Comparison of ENCODE assay signal across 23 cellular contexts in the genomic region with DNA sequence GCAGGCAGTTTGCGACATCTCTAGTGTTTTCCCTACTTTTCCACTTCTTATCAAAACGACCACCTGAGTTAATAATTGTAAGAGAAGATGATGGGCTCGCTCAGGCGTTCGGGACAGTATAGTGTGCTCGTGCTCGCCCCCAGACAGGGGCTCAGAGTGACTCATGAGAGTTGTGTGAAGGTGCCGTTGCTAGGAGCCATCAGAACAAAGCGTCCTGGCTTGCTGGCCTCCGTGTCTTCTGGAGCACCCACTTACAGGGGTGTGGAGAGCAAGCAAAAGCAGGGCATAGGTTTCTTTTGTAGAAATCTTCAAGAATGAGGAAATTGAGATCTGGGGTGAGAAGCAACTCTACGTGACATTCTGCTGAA.
DNase-seq lines count a peak whose midpoint lies in the region; ATAC-seq and TF ChIP-seq lines count a peak whose summit lies in the region.
"Had no signal": no experiment of that assay in that cellular context is flagged by ENCODE, and none has a peak within 500 bp of the region (broad histone marks: within the 10 kb centered on the region; RNA-seq: fewer than 3 reads in every experiment).

No MANE protein-coding gene starts in this region.

- H3K4me1 Mint-ChIP-seq in activated CD8-positive, alpha-beta memory T cell treated with anti-CD3 and anti-CD28 coated beads, Interleukin-2, amount 10 ng/mL, durations not matched to agents 7 days and 5 days: peaks cover 24% of the 10 kb centered on the region
- H3K4me1 Mint-ChIP-seq in activated naive CD4-positive, alpha-beta T cell treated with anti-CD3 and anti-CD28 coated beads for 36 hours (ENCODE audit: low read depth): no peaks in the 10 kb centered on the region

- no peak for TF ChIP-seq CTCF in upper lobe of right lung (IDR thresholded peaks at IDR 0.05)

- no peaks in the 10 kb centered on the region for H3K36me3 ChIP-seq in upper lobe of right lung
- H3K36me3 ChIP-seq: breast epithelium, neural progenitor cell, tibial artery had no signal

- H3K27ac ChIP-seq in upper lobe of right lung: no peak overlapping the region
- H3K27ac ChIP-seq: breast epithelium, epithelial cell of prostate, neural progenitor cell, tibial artery, VCaP had no signal

- no peaks in the 10 kb centered on the region for H3K4me1 ChIP-seq in upper lobe of right lung
- H3K4me1 ChIP-seq: breast epithelium, neural progenitor cell, tibial artery had no signal

- H3K27ac Mint-ChIP-seq in activated CD8-positive, alpha-beta memory T cell treated with anti-CD3 and anti-CD28 coated beads, Interleukin-2, amount 10 ng/mL, durations not matched to agents 7 days and 5 days: peak overlapping the region; percentile 76
- no peak overlapping the region for H3K27ac Mint-ChIP-seq in activated naive CD4-positive, alpha-beta T cell treated with anti-CD3 and anti-CD28 coated beads for 36 hours
- H3K27ac Mint-ChIP-seq: activated CD8-positive, alpha-beta T cell treated with anti-CD3 and anti-CD28 coated beads for 36 hours; activated naive CD8-positive, alpha-beta T cell treated with anti-CD3 and anti-CD28 coated beads, Interleukin-2, amount 50 U/mL, for 24 hours; CD4-positive, alpha-beta T cell; neural progenitor cell had no signal

- intact Hi-C loops in upper lobe of right lung (cut with DNase I): no loop called here
- intact Hi-C loops in activated naive CD4-positive, alpha-beta T cell treated with anti-CD3 and anti-CD28 coated beads for 36 hours (cut with micrococcal nuclease): loop anchor here (10.0 kb wide), 1 partner anchor 140 kb away; no protein-coding TSS in a partner anchor

- no peaks in the 10 kb centered on the region for H3K27me3 Mint-ChIP-seq in activated CD8-positive, alpha-beta memory T cell treated with anti-CD3 and anti-CD28 coated beads, Interleukin-2, amount 10 ng/mL, durations not matched to agents 7 days and 5 days
- H3K27me3 Mint-ChIP-seq in activated naive CD4-positive, alpha-beta T cell treated with anti-CD3 and anti-CD28 coated beads for 36 hours (ENCODE audit: low read depth): no peaks in the 10 kb centered on the region

- peak overlapping the region; percentile 18 for H3K4me3 Mint-ChIP-seq in activated CD8-positive, alpha-beta memory T cell treated with anti-CD3 and anti-CD28 coated beads, Interleukin-2, amount 10 ng/mL, durations not matched to agents 7 days and 5 days
- H3K4me3 Mint-ChIP-seq in activated naive CD4-positive, alpha-beta T cell treated with anti-CD3 and anti-CD28 coated beads for 36 hours: no peak overlapping the region
- H3K4me3 Mint-ChIP-seq: activated CD8-positive, alpha-beta T cell treated with anti-CD3 and anti-CD28 coated beads for 36 hours; activated naive CD8-positive, alpha-beta T cell treated with anti-CD3 and anti-CD28 coated beads, Interleukin-2, amount 50 U/mL, for 24 hours; CD4-positive, alpha-beta T cell; neural progenitor cell had no signal

- no peaks in the 10 kb centered on the region for H3K36me3 Mint-ChIP-seq in activated CD8-positive, alpha-beta memory T cell treated with anti-CD3 and anti-CD28 coated beads, Interleukin-2, amount 10 ng/mL, durations not matched to agents 7 days and 5 days
- H3K36me3 Mint-ChIP-seq in activated naive CD4-positive, alpha-beta T cell treated with anti-CD3 and anti-CD28 coated beads for 36 hours (ENCODE audit: low read depth): no peaks in the 10 kb centered on the region
- H3K36me3 Mint-ChIP-seq: neural progenitor cell had no signal

- peaks cover 3% of the 10 kb centered on the region for H3K9me3 Mint-ChIP-seq in activated CD8-positive, alpha-beta memory T cell treated with anti-CD3 and anti-CD28 coated beads, Interleukin-2, amount 10 ng/mL, durations not matched to agents 7 days and 5 days (ENCODE audit: low read depth)
- no peaks in the 10 kb centered on the region for H3K9me3 Mint-ChIP-seq in activated naive CD4-positive, alpha-beta T cell treated with anti-CD3 and anti-CD28 coated beads for 36 hours
- H3K9me3 Mint-ChIP-seq: CD4-positive, alpha-beta T cell had no signal

- no peaks in the 10 kb centered on the region for H3K27me3 ChIP-seq in upper lobe of right lung
- H3K27me3 ChIP-seq: neural progenitor cell, tibial artery had no signal

- no peaks in the 10 kb centered on the region for H3K9me3 ChIP-seq in upper lobe of right lung
- H3K9me3 ChIP-seq: breast epithelium had no signal

- DNase-seq in activated CD8-positive, alpha-beta memory T cell treated with anti-CD3 and anti-CD28 coated beads, Interleukin-2, amount 10 ng/mL, durations not matched to agents 7 days and 5 days: no peak
- no peak for DNase-seq in activated CD8-positive, alpha-beta memory T cell treated with anti-CD3 and anti-CD28 coated beads, Interleukin-2, amount 50 U/mL, for 48 hours
- no peak for DNase-seq in upper lobe of right lung
- DNase-seq in activated naive CD4-positive, alpha-beta T cell treated with anti-CD3 and anti-CD28 coated beads for 36 hours: no peak
- DNase-seq in NCI-H510A treated with DMSO at 0.1 percent for 48 hours (lab: John Stamatoyannopoulos, UW): no peak
- no peak for DNase-seq in CD1c-positive myeloid dendritic cell (ENCODE audit: extremely low spot score)
- DNase-seq: activated CD8-positive, alpha-beta T cell treated with anti-CD3 and anti-CD28 coated beads for 36 hours; activated naive CD8-positive, alpha-beta T cell treated with anti-CD3 and anti-CD28 coated beads, Interleukin-2, amount 50 U/mL, for 24 hours; CD4-positive, alpha-beta T cell; foreskin melanocyte; kidney glomerular epithelial cell; midbrain; NCI-H1048; NCI-H2081 treated with DMSO at 0.1 percent for 48 hours; NCI-H524 treated with DMSO at 0.1 percent for 48 hours; tibial artery had no signal

- no peak overlapping the region for H3K4me3 ChIP-seq in upper lobe of right lung
- H3K4me3 ChIP-seq: breast epithelium, neural progenitor cell, tibial artery had no signal

- ATAC-seq in activated CD8-positive, alpha-beta memory T cell treated with anti-CD3 and anti-CD28 coated beads, Interleukin-2, amount 10 ng/mL, durations not matched to agents 7 days and 5 days: no peak
- ATAC-seq in GM21619 (IDR thresholded peaks at IDR 0.05; ENCODE audit: unreplicated experiment): peak; percentile 41
- ATAC-seq in HG03520 (IDR thresholded peaks at IDR 0.05; ENCODE audit: unreplicated experiment): peak; percentile 45
- ATAC-seq in upper lobe of right lung: peak; percentile 62
- ATAC-seq: activated naive CD8-positive, alpha-beta T cell treated with anti-CD3 and anti-CD28 coated beads, Interleukin-2, amount 50 U/mL, for 24 hours; Right ventricle myocardium inferior had no signal

- CTCF ChIA-PET in activated CD8-positive, alpha-beta memory T cell treated with anti-CD3 and anti-CD28 coated beads, Interleukin-2, amount 10 ng/mL, durations not matched to agents 7 days and 5 days (lab: Charles Lee): interaction anchor here (1.2 kb wide), 1 partner anchor 139 kb away, joined by 3 read pairs; no protein-coding TSS in a partner anchor
- CTCF ChIA-PET in activated naive CD4-positive, alpha-beta T cell treated with anti-CD3 and anti-CD28 coated beads for 36 hours (lab: Charles Lee): no interaction called here
